Comparison of ENCODE assay signal across 20 cellular contexts in genomic region chr11:107370390-107370789, GRCh38.
A peak's percentile ranks its signal among the peaks of the same experiment; 100 is the strongest.
DNase-seq lines count a peak whose midpoint lies in the region; ATAC-seq, FAIRE-seq and TF ChIP-seq lines count a peak whose summit lies in the region.
"Had no signal": no experiment of that assay in that cellular context is flagged by ENCODE, and none has a peak within 500 bp of the region (broad histone marks: within the 10 kb centered on the region; RNA-seq: fewer than 3 reads in every experiment).

No MANE protein-coding gene starts in this region.

- DNase-seq in AG10803 (ENCODE audit: low read depth) (peak; percentile 35), HCEC 1CT (peak; percentile 40), bronchial epithelial cell (ENCODE audit: low read depth) (peak; percentile 65), kidney glomerular epithelial cell (lab: John Stamatoyannopoulos, UW) (peak; percentile 34), hippocampal formation (lab: John Stamatoyannopoulos, UW) (no peak), GF-D8 (lab: John Stamatoyannopoulos, UW) (no peak)
- no peak for DNase-seq in effector CD8-positive, alpha-beta T cell (lab: John Stamatoyannopoulos, UW)
- DNase-seq: activated B cell treated with CpG ODN at 0.5 μM for 24 hours; activated naive CD4-positive, alpha-beta T cell treated with anti-CD3 and anti-CD28 coated beads for 36 hours; endodermal cell; H9; hypothalamus; KG1; left colon; NCI-H187 treated with DMSO at 0.1 percent for 48 hours; NCI-H69; pancreas; spleen had no signal

- no peaks in the 10 kb centered on the region for H3K36me3 ChIP-seq in bronchial epithelial cell (ENCODE audit: control insufficient read depth, insufficient read depth, low read length)
- H3K36me3 ChIP-seq: pancreas had no signal

- ATAC-seq in HG03520 (IDR thresholded peaks at IDR 0.05; ENCODE audit: unreplicated experiment), result no peak
- ATAC-seq: left colon, Panc1, pancreas had no signal

- FAIRE-seq in bronchial epithelial cell (lab: Jason Lieb, UNC), result no peak
- FAIRE-seq: pancreas had no signal

- H3K27me3 ChIP-seq in bronchial epithelial cell (ENCODE audit: control insufficient read depth, insufficient read depth, low read length), result no peaks in the 10 kb centered on the region
- H3K27me3 ChIP-seq: pancreas, spleen had no signal

- TF ChIP-seq CTCF in AG10803 (conservative IDR thresholded peaks at IDR 0.05; ENCODE audit: low read length), result no peak
- TF ChIP-seq CTCF in bronchial epithelial cell (IDR thresholded peaks at IDR 0.05; ENCODE audit: insufficient read depth, low read length, severe bottlenecking), result no peak

- H3K4me3 ChIP-seq in AG10803 (ENCODE audit: low read length) (no peak overlapping the region), bronchial epithelial cell (ENCODE audit: low read depth, low read length) (no peak overlapping the region)
- H3K4me3 ChIP-seq: pancreas, spleen had no signal

Comparison
In these comparisons a context has a peak if more than half of its experiments do, and no peak if none do; other contexts are left out.
1. DNase-seq: peak in AG10803 (single experiment), HCEC 1CT (single experiment), bronchial epithelial cell (single experiment) and kidney glomerular epithelial cell (single experiment); none in hippocampal formation (0 of 2), effector CD8-positive, alpha-beta T cell (single experiment) and GF-D8 (single experiment).